Comparison of ENCODE assay signal across 17 cellular contexts in the genomic region with DNA sequence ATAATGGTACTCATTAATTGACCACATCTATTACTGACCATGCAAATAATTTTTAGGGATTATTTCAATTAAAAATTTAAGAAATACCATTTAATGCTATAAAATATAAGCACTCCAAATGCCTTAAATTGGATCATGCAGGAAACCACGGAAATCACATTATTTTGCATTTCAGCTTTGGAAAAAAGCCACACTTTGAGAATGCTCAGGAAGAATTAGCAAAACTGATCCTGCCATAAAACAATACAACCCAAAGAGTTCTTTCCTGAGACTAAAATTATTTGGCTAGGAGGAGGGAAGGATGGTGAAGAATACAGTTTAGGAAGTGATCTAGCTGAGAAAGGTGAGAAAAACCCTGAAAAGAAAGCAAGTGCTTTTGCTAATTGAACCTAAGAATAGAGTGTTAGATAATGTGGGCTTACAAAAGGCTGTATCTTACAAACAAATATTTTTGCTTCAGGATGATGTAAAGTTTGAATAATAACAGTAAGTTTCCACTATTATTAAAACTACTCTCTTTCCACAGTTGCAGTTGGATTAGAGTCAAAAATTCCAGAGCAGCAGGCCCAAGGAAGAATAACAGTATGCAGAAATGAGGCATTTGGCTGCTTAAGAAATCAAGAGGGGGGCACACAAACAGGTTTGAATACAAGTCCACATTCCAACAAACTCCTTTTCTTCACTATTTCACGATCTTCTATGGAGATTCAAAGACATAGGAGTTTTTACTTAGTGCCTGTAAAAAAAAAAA.
A peak's percentile ranks its signal among the peaks of the same experiment; 100 is the strongest.
DNase-seq lines count a peak whose midpoint lies in the region; ATAC-seq and TF ChIP-seq lines count a peak whose summit lies in the region.
"Had no signal": no experiment of that assay in that cellular context is flagged by ENCODE, and none has a peak within 500 bp of the region (broad histone marks: within the 10 kb centered on the region; RNA-seq: fewer than 3 reads in every experiment).

No MANE protein-coding gene starts in this region.

- H3K9me2 ChIP-seq in SK-N-SH: no peaks in the 10 kb centered on the region

- H4K20me1 ChIP-seq in SK-N-SH (ENCODE audit: insufficient read depth): no peaks in the 10 kb centered on the region

- H3K4me1 ChIP-seq in SK-N-SH (ENCODE audit: control insufficient read depth in 1 of 2, insufficient read depth in 2 of 2, low read depth in 1 of 2, low read length in 1 of 2): peaks cover 0 to 20% of the 10 kb centered on the region in 2 experiments; a peak in 2 of 4 replicates
- H3K4me1 ChIP-seq in mesendoderm (ENCODE audit: control insufficient read depth, low read depth, low read length): no peaks in the 10 kb centered on the region

- POLR2A ChIA-PET in SK-N-SH (lab: Yijun Ruan, JAX): no interaction called here

- no peaks in the 10 kb centered on the region for H3K36me3 Mint-ChIP-seq in nephron (ENCODE audit: low read depth)
- H3K36me3 Mint-ChIP-seq in activated naive CD8-positive, alpha-beta T cell treated with anti-CD3 and anti-CD28 coated beads for 36 hours: no peaks in the 10 kb centered on the region

- no peak for TF ChIP-seq EP300 in SK-N-SH (IDR thresholded peaks at IDR 0.05; ENCODE audit: borderline replicate concordance in 1 of 2, low read depth in 1 of 2, low read length in 1 of 2)

- H3K4me2 ChIP-seq in SK-N-SH (no peak overlapping the region), mesendoderm (ENCODE audit: low read length) (no peak overlapping the region)

- peaks cover 25% of the 10 kb centered on the region for H3K4me1 Mint-ChIP-seq in nephron
- no peaks in the 10 kb centered on the region for H3K4me1 Mint-ChIP-seq in activated naive CD8-positive, alpha-beta T cell treated with anti-CD3 and anti-CD28 coated beads for 36 hours

- H3K27me3 Mint-ChIP-seq in nephron (ENCODE audit: low read depth): no peaks in the 10 kb centered on the region
- no peaks in the 10 kb centered on the region for H3K27me3 Mint-ChIP-seq in activated naive CD8-positive, alpha-beta T cell treated with anti-CD3 and anti-CD28 coated beads for 36 hours
- H3K27me3 Mint-ChIP-seq: progenitor cell of endocrine pancreas had no signal

- no peak overlapping the region for H2BK5ac ChIP-seq in mesendoderm (ENCODE audit: low read length)

- WGBS in SK-N-SH (ENCODE audit: low lambda C conversion rate): 64% methylated on average over 2 of the region's 2 CpGs
- no CpG with 5 or more reads among the region's 2 CpGs for WGBS in mesendoderm (ENCODE audit: extremely low coverage, insufficient coverage, low lambda C conversion rate)

- no peak for ATAC-seq in GM21390 (IDR thresholded peaks at IDR 0.05; ENCODE audit: unreplicated experiment)
- ATAC-seq: GM12878 had no signal

- no peak overlapping the region for H3K56ac ChIP-seq in mesendoderm (ENCODE audit: low read length)

- H3K36me3 ChIP-seq in SK-N-SH (replicated peaks in 1 of 2; ENCODE audit: control insufficient read depth in 1 of 2, insufficient read depth in 2 of 2, low read length in 1 of 2): no peaks in the 10 kb centered on the region
- H3K36me3 ChIP-seq in mesendoderm (ENCODE audit: control insufficient read depth, insufficient read depth, low read length): no peaks in the 10 kb centered on the region
- H3K36me3 ChIP-seq: SJCRH30 had no signal

- H3K9me3 Mint-ChIP-seq in nephron: peaks cover 6% of the 10 kb centered on the region
- no peaks in the 10 kb centered on the region for H3K9me3 Mint-ChIP-seq in activated naive CD8-positive, alpha-beta T cell treated with anti-CD3 and anti-CD28 coated beads for 36 hours

- H3K18ac ChIP-seq in mesendoderm (ENCODE audit: low read length): no peak overlapping the region

- H2BK120ac ChIP-seq in mesendoderm (ENCODE audit: low read depth, low read length): no peak overlapping the region

- H3K27ac ChIP-seq in SK-N-SH (ENCODE audit: low read depth in 2 of 2, low read length in 1 of 2): peak overlapping the region; percentile 36 to 87
- no peak overlapping the region for H3K27ac ChIP-seq in mesendoderm (ENCODE audit: low read depth, low read length)
- H3K27ac ChIP-seq: SJCRH30 had no signal

- CTCF ChIA-PET in SK-N-SH (lab: Yijun Ruan, JAX): no interaction called here

- H3K27me3 ChIP-seq in SK-N-SH (ENCODE audit: insufficient read depth): no peaks in the 10 kb centered on the region
- no peaks in the 10 kb centered on the region for H3K27me3 ChIP-seq in mesendoderm (ENCODE audit: insufficient read depth, low read length, poor library complexity)
- H3K27me3 ChIP-seq: SJCRH30 had no signal

- no peak for TF ChIP-seq RAD21 in SK-N-SH (IDR thresholded peaks at IDR 0.05; ENCODE audit: low read length)

- H3K27ac Mint-ChIP-seq in nephron: peak overlapping the region; percentile 93 to 94 (median 93)
- no peak overlapping the region for H3K27ac Mint-ChIP-seq in activated naive CD8-positive, alpha-beta T cell treated with anti-CD3 and anti-CD28 coated beads for 36 hours
- H3K27ac Mint-ChIP-seq: progenitor cell of endocrine pancreas had no signal

- H4K5ac ChIP-seq in mesendoderm (ENCODE audit: low read length): no peak overlapping the region

- H3K4ac ChIP-seq in mesendoderm (ENCODE audit: low read depth, low read length): no peak overlapping the region

- TF ChIP-seq CTCF in SK-N-SH (IDR thresholded peaks at IDR 0.05) (no peak), nephron (IDR thresholded peaks at IDR 0.05; ENCODE audit: unreplicated experiment in 3 of 3) (no peak)

- no peaks in the 10 kb centered on the region for H3K79me1 ChIP-seq in mesendoderm (ENCODE audit: low read length)

- 0 out of 2 replicates have a peak overlapping the region, but pooled peaks have one; percentile 16 for H2AFZ ChIP-seq in SK-N-SH (ENCODE audit: low read depth)

- DNase-seq in EL (peak; percentile 44), SK-N-SH (no peak), fibroblast of peridontal ligament (ENCODE audit: extremely low read depth) (peak; percentile 75), mesendoderm (no peak), NCI-H345 (lab: John Stamatoyannopoulos, UW) (no peak)
- no peak for DNase-seq in activated naive CD8-positive, alpha-beta T cell treated with anti-CD3 and anti-CD28 coated beads for 36 hours
- DNase-seq: activated gamma-delta T cell; C1 segment of cervical spinal cord; cerebellar nuclear complex; MM.1S; NCI-H2171 treated with DMSO at 0.1 percent for 48 hours; stimulated activated CD4-positive, alpha-beta T cell treated with anti-CD3 and anti-CD28 coated beads, Interleukin-2, amount 100 ng/mL, for 48 hours had no signal

- peak overlapping the region in 2 of 3 experiments; percentile 24 to 25 for H3K4me3 Mint-ChIP-seq in nephron
- H3K4me3 Mint-ChIP-seq in activated naive CD8-positive, alpha-beta T cell treated with anti-CD3 and anti-CD28 coated beads for 36 hours: no peak overlapping the region

- peaks cover 1% of the 10 kb centered on the region for H3F3A ChIP-seq in SK-N-SH (replicated peaks; ENCODE audit: insufficient read depth)

- H3K9me3 ChIP-seq in SK-N-SH: no peaks in the 10 kb centered on the region
- H3K9me3 ChIP-seq: SJCRH30 had no signal

- H4K8ac ChIP-seq in mesendoderm (ENCODE audit: low read depth, low read length): no peak overlapping the region

- H3K9ac ChIP-seq in SK-N-SH: no peak overlapping the region
- H3K9ac ChIP-seq in mesendoderm (ENCODE audit: low read length): no peak overlapping the region

- H3K23ac ChIP-seq in mesendoderm (ENCODE audit: low read length): no peak overlapping the region

- H3K4me3 ChIP-seq in SK-N-SH (ENCODE audit: low read depth in 2 of 2, low read length in 1 of 2) (no peak overlapping the region), mesendoderm (ENCODE audit: low read length) (no peak overlapping the region)
- H3K4me3 ChIP-seq: GM12878, SJCRH30 had no signal

- H3K79me2 ChIP-seq in SK-N-SH (ENCODE audit: insufficient read depth) (no peaks in the 10 kb centered on the region), mesendoderm (ENCODE audit: control insufficient read depth, insufficient read depth, low read length) (no peaks in the 10 kb centered on the region)

- no peak overlapping the region for H2AK5ac ChIP-seq in mesendoderm (ENCODE audit: low read length)

- no peak overlapping the region for H2BK15ac ChIP-seq in mesendoderm (replicated peaks; ENCODE audit: low read depth)

TF ChIP-seq in SK-N-SH, 30 proteins besides CTCF, POLR2A, EP300 and RAD21:
- no peak for TF ChIP-seq MEF2A (IDR thresholded peaks at IDR 0.05; ENCODE audit: borderline replicate concordance, low read depth)
- peak; percentile 23; the same call in 1 of the 2 replicates for TF ChIP-seq TCF12 (IDR thresholded peaks at IDR 0.05)
- TF ChIP-seq NFIC (IDR thresholded peaks at IDR 0.05; ENCODE audit: borderline replicate concordance): peak; percentile 58

Comparison
In these comparisons a context has a peak if more than half of its experiments do, and no peak if none do; other contexts are left out.
1. DNase-seq: peak in EL (single experiment) and fibroblast of peridontal ligament (single experiment); none in SK-N-SH (single experiment), mesendoderm (single experiment), NCI-H345 (single experiment) and activated naive CD8-positive, alpha-beta T cell treated with anti-CD3 and anti-CD28 coated beads for 36 hours (single experiment).